Comparison of ENCODE assay signal across 1 cellular context in the genomic region with DNA sequence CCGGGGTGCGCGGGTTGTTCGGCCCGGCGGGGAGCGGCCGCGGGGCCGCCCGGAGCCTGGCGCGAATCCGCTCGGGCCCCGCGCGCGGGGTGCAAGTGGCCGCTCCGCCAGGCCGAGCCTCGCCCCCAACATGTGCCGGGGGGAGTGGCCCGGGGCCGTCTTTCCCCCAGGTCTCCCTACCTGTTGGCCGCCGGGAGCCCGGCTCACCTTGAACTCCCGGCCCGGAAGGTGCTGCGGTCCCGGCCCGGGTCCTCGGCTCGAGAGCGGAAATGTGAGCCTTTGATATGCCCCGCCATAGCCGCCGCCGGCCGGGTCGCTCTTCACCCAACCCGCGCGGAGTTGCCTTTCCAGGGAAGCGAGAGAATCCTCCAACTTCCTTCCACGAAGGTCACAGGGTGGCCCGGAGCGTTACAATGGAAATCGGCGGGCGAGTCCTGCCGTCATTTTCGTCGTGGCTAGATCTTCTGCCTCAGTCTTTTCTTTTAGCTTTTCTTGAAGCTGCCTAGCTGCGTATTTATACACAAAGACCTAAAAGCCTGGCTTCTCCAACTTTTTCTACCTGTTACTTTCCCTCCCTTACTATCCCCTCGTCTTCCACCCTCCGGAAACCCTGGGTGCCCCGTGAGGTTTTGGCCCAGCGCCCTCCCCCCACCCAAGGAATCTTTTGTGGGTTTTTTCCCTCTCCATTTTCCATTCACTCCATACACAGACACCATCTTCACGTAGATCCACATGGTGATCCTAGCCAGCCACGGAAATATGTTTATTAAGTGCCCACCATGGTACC.
TF ChIP-seq lines count a peak whose summit lies in the region.

No MANE protein-coding gene starts in this region.

TF ChIP-seq in HepG2, 621 proteins besides CTCF, POLR2A, EP300 and RAD21 (continued from another document and continues in another):
- TF ChIP-seq ZNF280B (CRISPR knock-in tag; IDR thresholded peaks at IDR 0.05; ENCODE audit: borderline replicate concordance) (0 out of 2 replicates have a peak, but pooled peaks have one; percentile 2), SRSF9 (IDR thresholded peaks at IDR 0.05; ENCODE audit: borderline replicate concordance, insufficient read depth, low read depth, low read length, poor library complexity, severe bottlenecking) (no peak), ZFP82 (CRISPR knock-in tag; IDR thresholded peaks at IDR 0.05; ENCODE audit: borderline replicate concordance) (no peak), HNRNPUL1 (IDR thresholded peaks at IDR 0.05; ENCODE audit: low read depth, low read length) (no peak), RERE (CRISPR knock-in tag; IDR thresholded peaks at IDR 0.05; ENCODE audit: low read depth) (no peak), ZBTB39 (CRISPR knock-in tag; IDR thresholded peaks at IDR 0.05) (no peak), BRF2 (CRISPR knock-in tag; IDR thresholded peaks at IDR 0.05) (no peak), ZNF710 (CRISPR knock-in tag; IDR thresholded peaks at IDR 0.05; ENCODE audit: borderline replicate concordance) (no peak), PAF1 (CRISPR knock-in tag; IDR thresholded peaks at IDR 0.05) (no peak), ZNF891 (CRISPR knock-in tag; IDR thresholded peaks at IDR 0.05) (no peak), ZNF3 (CRISPR knock-in tag; IDR thresholded peaks at IDR 0.05) (no peak), ZNF850 (CRISPR knock-in tag; conservative IDR thresholded peaks at IDR 0.05) (no peak), ELK4 (CRISPR knock-in tag; IDR thresholded peaks at IDR 0.05; ENCODE audit: borderline replicate concordance) (no peak), ZNF564 (CRISPR knock-in tag; IDR thresholded peaks at IDR 0.05) (no peak), ELF3 (CRISPR knock-in tag; IDR thresholded peaks at IDR 0.05) (no peak), ZNF768 (CRISPR knock-in tag; IDR thresholded peaks at IDR 0.05) (no peak), ZNF292 (CRISPR knock-in tag; IDR thresholded peaks at IDR 0.05; ENCODE audit: borderline replicate concordance, low read depth) (no peak), ATF2 (CRISPR knock-in tag; IDR thresholded peaks at IDR 0.05) (no peak), RXRB (CRISPR knock-in tag; IDR thresholded peaks at IDR 0.05; ENCODE audit: borderline replicate concordance) (peak; percentile 32; the same call in 1 of the 2 replicates), MAX (IDR thresholded peaks at IDR 0.05) (0 out of 2 replicates have a peak, but pooled peaks have one; percentile 19), TBX2 (CRISPR knock-in tag; IDR thresholded peaks at IDR 0.05; ENCODE audit: borderline replicate concordance) (no peak), ZNF234 (CRISPR knock-in tag; conservative IDR thresholded peaks at IDR 0.05) (no peak)
- TF ChIP-seq, protein P1, sequence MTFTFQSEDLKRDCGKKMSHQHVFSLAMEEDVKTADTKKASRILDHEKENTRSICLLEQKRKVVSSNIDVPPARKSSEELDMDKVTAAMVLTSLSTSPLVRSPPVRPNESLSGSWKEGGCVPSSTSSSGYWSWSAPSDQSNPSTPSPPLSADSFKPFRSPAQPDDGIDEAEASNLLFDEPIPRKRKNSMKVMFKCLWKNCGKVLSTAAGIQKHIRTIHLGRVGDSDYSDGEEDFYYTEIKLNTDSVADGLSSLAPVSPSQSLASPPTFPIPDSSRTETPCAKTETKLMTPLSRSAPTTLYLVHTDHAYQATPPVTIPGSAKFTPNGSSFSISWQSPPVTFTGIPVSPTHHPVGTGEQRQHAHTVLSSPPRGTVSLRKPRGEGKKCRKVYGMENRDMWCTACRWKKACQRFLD (CRISPR knock-in tag; IDR thresholded peaks at IDR 0.05; ENCODE audit: borderline replicate concordance) = no peak
- TF ChIP-seq, protein P2, sequence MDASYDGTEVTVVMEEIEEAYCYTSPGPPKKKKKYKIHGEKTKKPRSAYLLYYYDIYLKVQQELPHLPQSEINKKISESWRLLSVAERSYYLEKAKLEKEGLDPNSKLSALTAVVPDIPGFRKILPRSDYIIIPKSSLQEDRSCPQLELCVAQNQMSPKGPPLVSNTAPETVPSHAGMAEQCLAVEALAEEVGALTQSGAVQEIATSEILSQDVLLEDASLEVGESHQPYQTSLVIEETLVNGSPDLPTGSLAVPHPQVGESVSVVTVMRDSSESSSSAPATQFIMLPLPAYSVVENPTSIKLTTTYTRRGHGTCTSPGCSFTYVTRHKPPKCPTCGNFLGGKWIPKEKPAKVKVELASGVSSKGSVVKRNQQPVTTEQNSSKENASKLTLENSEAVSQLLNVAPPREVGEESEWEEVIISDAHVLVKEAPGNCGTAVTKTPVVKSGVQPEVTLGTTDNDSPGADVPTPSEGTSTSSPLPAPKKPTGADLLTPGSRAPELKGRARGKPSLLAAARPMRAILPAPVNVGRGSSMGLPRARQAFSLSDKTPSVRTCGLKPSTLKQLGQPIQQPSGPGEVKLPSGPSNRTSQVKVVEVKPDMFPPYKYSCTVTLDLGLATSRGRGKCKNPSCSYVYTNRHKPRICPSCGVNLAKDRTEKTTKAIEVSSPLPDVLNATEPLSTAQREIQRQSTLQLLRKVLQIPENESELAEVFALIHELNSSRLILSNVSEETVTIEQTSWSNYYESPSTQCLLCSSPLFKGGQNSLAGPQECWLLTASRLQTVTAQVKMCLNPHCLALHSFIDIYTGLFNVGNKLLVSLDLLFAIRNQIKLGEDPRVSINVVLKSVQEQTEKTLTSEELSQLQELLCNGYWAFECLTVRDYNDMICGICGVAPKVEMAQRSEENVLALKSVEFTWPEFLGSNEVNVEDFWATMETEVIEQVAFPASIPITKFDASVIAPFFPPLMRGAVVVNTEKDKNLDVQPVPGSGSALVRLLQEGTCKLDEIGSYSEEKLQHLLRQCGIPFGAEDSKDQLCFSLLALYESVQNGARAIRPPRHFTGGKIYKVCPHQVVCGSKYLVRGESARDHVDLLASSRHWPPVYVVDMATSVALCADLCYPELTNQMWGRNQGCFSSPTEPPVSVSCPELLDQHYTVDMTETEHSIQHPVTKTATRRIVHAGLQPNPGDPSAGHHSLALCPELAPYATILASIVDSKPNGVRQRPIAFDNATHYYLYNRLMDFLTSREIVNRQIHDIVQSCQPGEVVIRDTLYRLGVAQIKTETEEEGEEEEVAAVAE (CRISPR knock-in tag; IDR thresholded peaks at IDR 0.05; ENCODE audit: borderline replicate concordance) = no peak
